Comparison of ENCODE assay signal across 1 cellular context in the genomic region with DNA sequence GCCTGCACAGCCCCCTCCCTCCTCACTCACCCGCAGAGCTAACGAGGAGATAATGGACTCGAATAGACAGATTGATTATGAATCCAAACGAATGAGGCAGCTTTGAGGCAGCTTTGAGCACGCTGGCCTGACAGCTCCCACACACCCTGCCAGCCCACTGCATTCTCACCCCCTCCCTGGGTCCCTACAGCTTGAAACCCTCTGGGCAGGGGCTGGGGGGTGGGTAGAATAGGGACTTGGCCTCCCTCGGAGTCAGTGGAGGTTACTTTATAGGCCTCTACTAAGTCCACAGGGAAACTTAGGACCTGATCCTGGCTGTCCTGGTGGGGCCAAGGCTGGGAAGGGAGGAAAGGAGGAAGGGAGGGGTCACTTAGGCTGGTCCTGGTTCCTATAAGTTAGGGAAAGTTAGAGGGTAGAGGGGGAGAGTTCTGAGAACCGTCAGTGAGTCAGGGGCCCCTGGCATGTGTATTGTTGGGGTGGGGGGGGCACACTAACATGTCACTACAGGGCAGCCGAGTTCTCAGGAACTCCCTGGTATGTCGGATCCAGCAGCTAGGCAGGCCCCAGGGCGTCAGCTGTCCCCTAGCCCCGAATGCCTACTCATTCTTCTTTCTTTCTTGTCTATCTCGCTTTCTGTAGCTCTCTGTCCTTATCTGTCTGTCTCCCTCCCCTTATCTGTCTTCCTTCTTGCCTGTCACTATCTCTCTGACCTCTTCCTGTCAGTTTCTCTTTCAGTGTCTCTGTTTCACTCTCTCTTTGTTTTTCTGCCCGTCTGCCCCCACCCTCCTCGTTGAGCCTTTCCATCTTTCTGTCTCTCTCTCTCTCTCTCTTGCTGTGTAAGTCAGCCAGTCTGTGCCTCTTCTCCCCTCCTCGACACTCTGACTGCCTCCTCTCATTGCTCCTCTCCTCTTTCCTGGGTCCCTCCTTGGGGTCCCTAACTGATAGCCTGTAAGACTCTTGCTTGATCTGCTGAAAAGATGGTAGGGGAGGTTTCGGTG.
A peak's percentile ranks its signal among the peaks of the same experiment; 100 is the strongest.
TF ChIP-seq lines count a peak whose summit lies in the region.

No MANE protein-coding gene starts in this region.

TF ChIP-seq in K562, 482 proteins besides CTCF, POLR2A, EP300 and RAD21 (continued from another document and continues in another):
- no peak for TF ChIP-seq HIVEP1 (CRISPR knock-in tag; IDR thresholded peaks at IDR 0.05)
- TF ChIP-seq HDGF (IDR thresholded peaks at IDR 0.05): peak; percentile 97
- no peak for TF ChIP-seq JUN (IDR thresholded peaks at IDR 0.05; ENCODE audit: borderline replicate concordance, low read depth, low read length)
- no peak for TF ChIP-seq JUN (CRISPR knock-in tag; IDR thresholded peaks at IDR 0.05; ENCODE audit: borderline replicate concordance)
- TF ChIP-seq MEF2D (tag; conservative IDR thresholded peaks at IDR 0.05; ENCODE audit: low read depth): no peak
- no peak for TF ChIP-seq KLF1 (tag; IDR thresholded peaks at IDR 0.05)
- TF ChIP-seq SMAD2 (IDR thresholded peaks at IDR 0.05; ENCODE audit: low read depth, low read length): no peak
- TF ChIP-seq ZBED1 (IDR thresholded peaks at IDR 0.05): 0 out of 2 replicates have a peak, but pooled peaks have one; percentile 40
- TF ChIP-seq CBFB (CRISPR knock-in tag; IDR thresholded peaks at IDR 0.05): no peak
- TF ChIP-seq BACH1 (tag; IDR thresholded peaks at IDR 0.05): no peak
- TF ChIP-seq TAF9B (IDR thresholded peaks at IDR 0.05; ENCODE audit: partially characterized antibody): no peak
- TF ChIP-seq U2AF1 (optimal IDR thresholded peaks at IDR 0.05; ENCODE audit: low read depth, low read length): no peak
- TF ChIP-seq BRD4 (IDR thresholded peaks at IDR 0.05): no peak
- no peak for TF ChIP-seq ZNF75A (CRISPR knock-in tag; IDR thresholded peaks at IDR 0.05)
- peak; percentile 18; the same call in 1 of the 2 replicates for TF ChIP-seq PHB2 (IDR thresholded peaks at IDR 0.05; ENCODE audit: low read depth)
- TF ChIP-seq ZNF76 (CRISPR knock-in tag; IDR thresholded peaks at IDR 0.05; ENCODE audit: borderline replicate concordance): no peak
- TF ChIP-seq, protein P1, sequence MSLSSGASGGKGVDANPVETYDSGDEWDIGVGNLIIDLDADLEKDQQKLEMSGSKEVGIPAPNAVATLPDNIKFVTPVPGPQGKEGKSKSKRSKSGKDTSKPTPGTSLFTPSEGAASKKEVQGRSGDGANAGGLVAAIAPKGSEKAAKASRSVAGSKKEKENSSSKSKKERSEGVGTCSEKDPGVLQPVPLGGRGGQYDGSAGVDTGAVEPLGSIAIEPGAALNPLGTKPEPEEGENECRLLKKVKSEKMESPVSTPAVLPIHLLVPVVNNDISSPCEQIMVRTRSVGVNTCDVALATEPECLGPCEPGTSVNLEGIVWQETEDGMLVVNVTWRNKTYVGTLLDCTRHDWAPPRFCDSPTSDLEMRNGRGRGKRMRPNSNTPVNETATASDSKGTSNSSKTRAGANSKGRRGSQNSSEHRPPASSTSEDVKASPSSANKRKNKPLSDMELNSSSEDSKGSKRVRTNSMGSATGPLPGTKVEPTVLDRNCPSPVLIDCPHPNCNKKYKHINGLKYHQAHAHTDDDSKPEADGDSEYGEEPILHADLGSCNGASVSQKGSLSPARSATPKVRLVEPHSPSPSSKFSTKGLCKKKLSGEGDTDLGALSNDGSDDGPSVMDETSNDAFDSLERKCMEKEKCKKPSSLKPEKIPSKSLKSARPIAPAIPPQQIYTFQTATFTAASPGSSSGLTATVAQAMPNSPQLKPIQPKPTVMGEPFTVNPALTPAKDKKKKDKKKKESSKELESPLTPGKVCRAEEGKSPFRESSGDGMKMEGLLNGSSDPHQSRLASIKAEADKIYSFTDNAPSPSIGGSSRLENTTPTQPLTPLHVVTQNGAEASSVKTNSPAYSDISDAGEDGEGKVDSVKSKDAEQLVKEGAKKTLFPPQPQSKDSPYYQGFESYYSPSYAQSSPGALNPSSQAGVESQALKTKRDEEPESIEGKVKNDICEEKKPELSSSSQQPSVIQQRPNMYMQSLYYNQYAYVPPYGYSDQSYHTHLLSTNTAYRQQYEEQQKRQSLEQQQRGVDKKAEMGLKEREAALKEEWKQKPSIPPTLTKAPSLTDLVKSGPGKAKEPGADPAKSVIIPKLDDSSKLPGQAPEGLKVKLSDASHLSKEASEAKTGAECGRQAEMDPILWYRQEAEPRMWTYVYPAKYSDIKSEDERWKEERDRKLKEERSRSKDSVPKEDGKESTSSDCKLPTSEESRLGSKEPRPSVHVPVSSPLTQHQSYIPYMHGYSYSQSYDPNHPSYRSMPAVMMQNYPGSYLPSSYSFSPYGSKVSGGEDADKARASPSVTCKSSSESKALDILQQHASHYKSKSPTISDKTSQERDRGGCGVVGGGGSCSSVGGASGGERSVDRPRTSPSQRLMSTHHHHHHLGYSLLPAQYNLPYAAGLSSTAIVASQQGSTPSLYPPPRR (CRISPR knock-in tag; IDR thresholded peaks at IDR 0.05; ENCODE audit: borderline replicate concordance): no peak
- no peak for TF ChIP-seq GTF2A2 (tag; IDR thresholded peaks at IDR 0.05)
- TF ChIP-seq, protein P2, sequence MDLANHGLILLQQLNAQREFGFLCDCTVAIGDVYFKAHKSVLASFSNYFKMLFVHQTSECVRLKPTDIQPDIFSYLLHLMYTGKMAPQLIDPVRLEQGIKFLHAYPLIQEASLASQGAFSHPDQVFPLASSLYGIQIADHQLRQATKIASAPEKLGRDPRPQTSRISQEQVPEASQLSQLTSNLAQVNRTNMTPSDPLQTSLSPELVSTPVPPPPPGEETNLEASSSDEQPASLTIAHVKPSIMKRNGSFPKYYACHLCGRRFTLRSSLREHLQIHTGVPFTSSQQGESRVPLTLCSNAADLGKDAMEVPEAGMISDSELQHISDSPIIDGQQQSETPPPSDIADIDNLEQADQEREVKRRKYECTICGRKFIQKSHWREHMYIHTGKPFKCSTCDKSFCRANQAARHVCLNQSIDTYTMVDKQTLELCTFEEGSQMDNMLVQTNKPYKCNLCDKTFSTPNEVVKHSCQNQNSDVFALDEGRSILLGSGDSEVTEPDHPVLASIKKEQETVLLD (IDR thresholded peaks at IDR 0.05): peak; percentile 94
- TF ChIP-seq MTA3 (IDR thresholded peaks at IDR 0.05; ENCODE audit: borderline replicate concordance): peak; percentile 63; the same call in 1 of the 2 replicates
- TF ChIP-seq MAFK (IDR thresholded peaks at IDR 0.05; ENCODE audit: low read length): peak; percentile 28; the same call in 1 of the 2 replicates
- TF ChIP-seq ILF3 (IDR thresholded peaks at IDR 0.05; ENCODE audit: borderline replicate concordance): no peak
- 0 out of 2 replicates have a peak, but pooled peaks have one; percentile 47 for TF ChIP-seq FOSL1 (tag; conservative IDR thresholded peaks at IDR 0.05)
- TF ChIP-seq CREBBP (IDR thresholded peaks at IDR 0.05; ENCODE audit: low read depth, low read length): no peak
- TF ChIP-seq MED1 (CRISPR knock-in tag; IDR thresholded peaks at IDR 0.05; ENCODE audit: borderline replicate concordance): no peak
- no peak for TF ChIP-seq ZNF77 (CRISPR knock-in tag; IDR thresholded peaks at IDR 0.05)
- no peak for TF ChIP-seq PTBP1 (IDR thresholded peaks at IDR 0.05; ENCODE audit: low read depth, low read length)
- no peak for TF ChIP-seq SAFB2 (IDR thresholded peaks at IDR 0.05; ENCODE audit: borderline replicate concordance, low read depth, low read length, severe bottlenecking)
- TF ChIP-seq ZNF124 (CRISPR knock-in tag; IDR thresholded peaks at IDR 0.05): no peak
- no peak for TF ChIP-seq ZNF121 (CRISPR knock-in tag; conservative IDR thresholded peaks at IDR 0.05)
- no peak for TF ChIP-seq POLR2AphosphoS5 (IDR thresholded peaks at IDR 0.05; ENCODE audit: control insufficient read depth, insufficient read depth, low read depth, low read length)
- TF ChIP-seq, protein P3, sequence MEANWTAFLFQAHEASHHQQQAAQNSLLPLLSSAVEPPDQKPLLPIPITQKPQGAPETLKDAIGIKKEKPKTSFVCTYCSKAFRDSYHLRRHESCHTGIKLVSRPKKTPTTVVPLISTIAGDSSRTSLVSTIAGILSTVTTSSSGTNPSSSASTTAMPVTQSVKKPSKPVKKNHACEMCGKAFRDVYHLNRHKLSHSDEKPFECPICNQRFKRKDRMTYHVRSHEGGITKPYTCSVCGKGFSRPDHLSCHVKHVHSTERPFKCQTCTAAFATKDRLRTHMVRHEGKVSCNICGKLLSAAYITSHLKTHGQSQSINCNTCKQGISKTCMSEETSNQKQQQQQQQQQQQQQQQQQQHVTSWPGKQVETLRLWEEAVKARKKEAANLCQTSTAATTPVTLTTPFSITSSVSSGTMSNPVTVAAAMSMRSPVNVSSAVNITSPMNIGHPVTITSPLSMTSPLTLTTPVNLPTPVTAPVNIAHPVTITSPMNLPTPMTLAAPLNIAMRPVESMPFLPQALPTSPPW (CRISPR knock-in tag; IDR thresholded peaks at IDR 0.05): peak; percentile 74
- TF ChIP-seq POLR2AphosphoS2 (IDR thresholded peaks at IDR 0.05; ENCODE audit: low read length): no peak
- no peak for TF ChIP-seq RBM15 (IDR thresholded peaks at IDR 0.05; ENCODE audit: insufficient read depth, low read length)
- TF ChIP-seq SRSF1 (IDR thresholded peaks at IDR 0.05; ENCODE audit: low read depth, low read length): no peak
- peak; percentile 64; the same call in 1 of the 2 replicates for TF ChIP-seq TOE1 (IDR thresholded peaks at IDR 0.05; ENCODE audit: borderline replicate concordance)
- no peak for TF ChIP-seq TOE1 (CRISPR knock-in tag; IDR thresholded peaks at IDR 0.05; ENCODE audit: borderline replicate concordance, low read depth)
- peak; percentile 68 for TF ChIP-seq BRD9 (IDR thresholded peaks at IDR 0.05; ENCODE audit: low read depth, partially characterized antibody)
- TF ChIP-seq ATF1 (CRISPR knock-in tag; IDR thresholded peaks at IDR 0.05): no peak
- peak; percentile 49 for TF ChIP-seq ATF1 (tag; IDR thresholded peaks at IDR 0.05)
- TF ChIP-seq FOXJ2 (tag; IDR thresholded peaks at IDR 0.05): no peak
- TF ChIP-seq, protein P4, sequence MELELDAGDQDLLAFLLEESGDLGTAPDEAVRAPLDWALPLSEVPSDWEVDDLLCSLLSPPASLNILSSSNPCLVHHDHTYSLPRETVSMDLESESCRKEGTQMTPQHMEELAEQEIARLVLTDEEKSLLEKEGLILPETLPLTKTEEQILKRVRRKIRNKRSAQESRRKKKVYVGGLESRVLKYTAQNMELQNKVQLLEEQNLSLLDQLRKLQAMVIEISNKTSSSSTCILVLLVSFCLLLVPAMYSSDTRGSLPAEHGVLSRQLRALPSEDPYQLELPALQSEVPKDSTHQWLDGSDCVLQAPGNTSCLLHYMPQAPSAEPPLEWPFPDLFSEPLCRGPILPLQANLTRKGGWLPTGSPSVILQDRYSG (tag; conservative IDR thresholded peaks at IDR 0.05; ENCODE audit: low read depth): no peak
- no peak; a peak in 1 of 4 replicates for TF ChIP-seq SRF (CRISPR knock-in tag; IDR thresholded peaks at IDR 0.05)
- TF ChIP-seq, protein P5, sequence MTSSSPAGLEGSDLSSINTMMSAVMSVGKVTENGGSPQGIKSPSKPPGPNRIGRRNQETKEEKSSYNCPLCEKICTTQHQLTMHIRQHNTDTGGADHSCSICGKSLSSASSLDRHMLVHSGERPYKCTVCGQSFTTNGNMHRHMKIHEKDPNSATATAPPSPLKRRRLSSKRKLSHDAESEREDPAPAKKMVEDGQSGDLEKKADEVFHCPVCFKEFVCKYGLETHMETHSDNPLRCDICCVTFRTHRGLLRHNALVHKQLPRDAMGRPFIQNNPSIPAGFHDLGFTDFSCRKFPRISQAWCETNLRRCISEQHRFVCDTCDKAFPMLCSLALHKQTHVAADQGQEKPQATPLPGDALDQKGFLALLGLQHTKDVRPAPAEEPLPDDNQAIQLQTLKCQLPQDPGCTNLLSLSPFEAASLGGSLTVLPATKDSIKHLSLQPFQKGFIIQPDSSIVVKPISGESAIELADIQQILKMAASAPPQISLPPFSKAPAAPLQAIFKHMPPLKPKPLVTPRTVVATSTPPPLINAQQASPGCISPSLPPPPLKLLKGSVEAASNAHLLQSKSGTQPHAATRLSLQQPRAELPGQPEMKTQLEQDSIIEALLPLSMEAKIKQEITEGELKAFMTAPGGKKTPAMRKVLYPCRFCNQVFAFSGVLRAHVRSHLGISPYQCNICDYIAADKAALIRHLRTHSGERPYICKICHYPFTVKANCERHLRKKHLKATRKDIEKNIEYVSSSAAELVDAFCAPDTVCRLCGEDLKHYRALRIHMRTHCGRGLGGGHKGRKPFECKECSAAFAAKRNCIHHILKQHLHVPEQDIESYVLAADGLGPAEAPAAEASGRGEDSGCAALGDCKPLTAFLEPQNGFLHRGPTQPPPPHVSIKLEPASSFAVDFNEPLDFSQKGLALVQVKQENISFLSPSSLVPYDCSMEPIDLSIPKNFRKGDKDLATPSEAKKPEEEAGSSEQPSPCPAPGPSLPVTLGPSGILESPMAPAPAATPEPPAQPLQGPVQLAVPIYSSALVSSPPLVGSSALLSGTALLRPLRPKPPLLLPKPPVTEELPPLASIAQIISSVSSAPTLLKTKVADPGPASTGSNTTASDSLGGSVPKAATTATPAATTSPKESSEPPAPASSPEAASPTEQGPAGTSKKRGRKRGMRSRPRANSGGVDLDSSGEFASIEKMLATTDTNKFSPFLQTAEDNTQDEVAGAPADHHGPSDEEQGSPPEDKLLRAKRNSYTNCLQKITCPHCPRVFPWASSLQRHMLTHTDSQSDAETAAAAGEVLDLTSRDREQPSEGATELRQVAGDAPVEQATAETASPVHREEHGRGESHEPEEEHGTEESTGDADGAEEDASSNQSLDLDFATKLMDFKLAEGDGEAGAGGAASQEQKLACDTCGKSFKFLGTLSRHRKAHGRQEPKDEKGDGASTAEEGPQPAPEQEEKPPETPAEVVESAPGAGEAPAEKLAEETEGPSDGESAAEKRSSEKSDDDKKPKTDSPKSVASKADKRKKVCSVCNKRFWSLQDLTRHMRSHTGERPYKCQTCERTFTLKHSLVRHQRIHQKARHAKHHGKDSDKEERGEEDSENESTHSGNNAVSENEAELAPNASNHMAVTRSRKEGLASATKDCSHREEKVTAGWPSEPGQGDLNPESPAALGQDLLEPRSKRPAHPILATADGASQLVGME (CRISPR knock-in tag; IDR thresholded peaks at IDR 0.05): no peak
- TF ChIP-seq DMBX1 (CRISPR knock-in tag; IDR thresholded peaks at IDR 0.05; ENCODE audit: borderline replicate concordance): no peak
- no peak for TF ChIP-seq BMI1 (IDR thresholded peaks at IDR 0.05; ENCODE audit: low read length)
- TF ChIP-seq CBX2 (IDR thresholded peaks at IDR 0.05; ENCODE audit: insufficient read depth, low read length, poor library complexity, severe bottlenecking): no peak
- TF ChIP-seq ZBTB1 (CRISPR knock-in tag; IDR thresholded peaks at IDR 0.05; ENCODE audit: borderline replicate concordance, low read depth): no peak
- peak; percentile 36; the same call in 1 of the 2 replicates for TF ChIP-seq ATF7 (IDR thresholded peaks at IDR 0.05)
